Comparison of ENCODE assay signal across 8 cellular contexts in genomic region chr13:45367358-45367757, GRCh38. TPM values are rescaled to one million over a fixed set of nuclear protein-coding genes. Genes with fewer than 3 reads are reported as not detected.
DNase-seq lines count a peak whose midpoint lies in the region; ATAC-seq lines count a peak whose summit lies in the region.

No MANE protein-coding gene starts in this region.

- CTCF ChIA-PET in T-cell (lab: Charles Lee) = interaction anchor here (0.6 to 1.5 kb wide), 9 partner anchors 17 to 799 kb away, joined by 3 to 8 read pairs (median 3); partner anchors contain the start of genes COG3 (in 1 of the 2), SLC25A30 (in 1 of the 2) and TPT1 (in 1 of the 2)

- peaks cover 0 to 8% (median 0%) of the 10 kb centered on the region in 3 donors for H3K9me3 Mint-ChIP-seq in T-cell
- H3K9me3 Mint-ChIP-seq in activated naive CD8-positive, alpha-beta T cell treated with anti-CD3 and anti-CD28 coated beads, Interleukin-2, amount 50 U/mL, for 24 hours = no peaks in the 10 kb centered on the region

- peak overlapping the region; percentile 32 to 61 (median 57) for H3K4me3 Mint-ChIP-seq in T-cell
- peak overlapping the region; percentile 25 for H3K4me3 Mint-ChIP-seq in activated naive CD8-positive, alpha-beta T cell treated with anti-CD3 and anti-CD28 coated beads, Interleukin-2, amount 50 U/mL, for 24 hours

- in situ Hi-C loops in Caki2 (cut with HindIII; ENCODE audit: low pct_unique_long_range_greater_than_20kb, low sequenced_read_pairs) = no loop called here

- H3K27me3 Mint-ChIP-seq in T-cell = no peaks in the 10 kb centered on the region
- H3K27me3 Mint-ChIP-seq in activated naive CD8-positive, alpha-beta T cell treated with anti-CD3 and anti-CD28 coated beads, Interleukin-2, amount 50 U/mL, for 24 hours = no peaks in the 10 kb centered on the region

- H3K4me1 Mint-ChIP-seq in T-cell = peaks cover 50 to 74% (median 71%) of the 10 kb centered on the region in 3 donors
- peaks cover 59% of the 10 kb centered on the region for H3K4me1 Mint-ChIP-seq in activated naive CD8-positive, alpha-beta T cell treated with anti-CD3 and anti-CD28 coated beads, Interleukin-2, amount 50 U/mL, for 24 hours

- H3K27ac Mint-ChIP-seq in T-cell = peak overlapping the region; percentile 89 to 94
- H3K27ac Mint-ChIP-seq in activated naive CD8-positive, alpha-beta T cell treated with anti-CD3 and anti-CD28 coated beads, Interleukin-2, amount 50 U/mL, for 24 hours = peak overlapping the region; percentile 80

- peak; percentile 94 for ATAC-seq in GM21381 (IDR thresholded peaks at IDR 0.05; ENCODE audit: unreplicated experiment)
- peak; percentile 67 for ATAC-seq in HG03575 (IDR thresholded peaks at IDR 0.05; ENCODE audit: extremely low read depth, insufficient number of reproducible peaks, low FRiP score, unreplicated experiment)
- peak; percentile 99 to 100 (median 100) for ATAC-seq in T-cell (replicated peaks in 1 of 4)
- ATAC-seq in activated naive CD8-positive, alpha-beta T cell treated with anti-CD3 and anti-CD28 coated beads, Interleukin-2, amount 50 U/mL, for 24 hours = peak; percentile 99

- peak; percentile 90 for DNase-seq in Caki2 (ENCODE audit: low read depth)
- peak; percentile 71 to 93 (median 86) for DNase-seq in T-cell
- peak; percentile 87 for DNase-seq in activated naive CD8-positive, alpha-beta T cell treated with anti-CD3 and anti-CD28 coated beads, Interleukin-2, amount 50 U/mL, for 24 hours
- peak; percentile 95 for DNase-seq in kidney glomerular epithelial cell (lab: John Stamatoyannopoulos, UW)
- peak; percentile 90 to 95 for DNase-seq in stimulated activated CD8-positive, alpha-beta memory T cell treated with anti-CD3 and anti-CD28 coated beads, Interleukin-7, amount 100 ng/mL, for 4 hours (ENCODE audit: low read depth in 2 of 2)
- DNase-seq in cerebellum (ENCODE audit: low spot score) = no peak

- POLR2A ChIA-PET in T-cell (lab: Charles Lee) = interaction anchor here (0.6 to 1.2 kb wide), 6 partner anchors 20 to 674 kb away, joined by 3 to 12 read pairs (median 4); partner anchors contain the start of gene TPT1 (in 1 of the 2)

- peaks cover 29% of the 10 kb centered on the region for H3K36me3 Mint-ChIP-seq in T-cell
- H3K36me3 Mint-ChIP-seq in activated naive CD8-positive, alpha-beta T cell treated with anti-CD3 and anti-CD28 coated beads, Interleukin-2, amount 50 U/mL, for 24 hours (ENCODE audit: low read depth) = peaks cover 17% of the 10 kb centered on the region

RNA-seq across cellular contexts. Expression of gene TPT1, which starts 26.4 kb away (rescaled TPM):
- 671 and 779 TPM in 2 replicates for total RNA-seq in Caki2 (2014; rRNA removed; shearing (Covaris generic); ENCODE audit: low replicate concordance)
- total RNA-seq in T-cell (1,000 to 10,000 TPM; 6,680 to 8,997 (median 7,956) TPM), cerebellum (1,148 TPM)

RNA-seq across cellular contexts. Expression of gene SLC25A30, which starts 50.8 kb away (rescaled TPM):
- total RNA-seq in Caki2 (2014; rRNA removed; shearing (Covaris generic); ENCODE audit: low replicate concordance) = 5.6 and 6.0 TPM in 2 replicates
- total RNA-seq in T-cell (10 to 100 TPM; 19.5 to 25.9 (median 24.2) TPM), cerebellum (8.8 TPM)
